ENCODE assay signal across 8 cellular contexts in genomic region chr19:2488942-2489731, GRCh38. TPM values are rescaled to one million over a fixed set of nuclear protein-coding genes. Genes with fewer than 3 reads are reported as not detected.
DNase-seq lines count a peak whose midpoint lies in the region; ATAC-seq and TF ChIP-seq lines count a peak whose summit lies in the region.

No MANE protein-coding gene starts in this region.

- H3K9me3 Mint-ChIP-seq in CD14-positive monocyte, result peaks cover 0 to 7% (median 4%) of the 10 kb centered on the region in 7 donors
- peaks cover 5% of the 10 kb centered on the region for H3K9me3 Mint-ChIP-seq in activated naive CD8-positive, alpha-beta T cell treated with anti-CD3 and anti-CD28 coated beads for 36 hours

- H3K4me3 ChIP-seq in right atrium auricular region, result peak overlapping the region; percentile 40 to 59

- H3K9me3 ChIP-seq in right atrium auricular region, result no peaks in the 10 kb centered on the region

- no peaks in the 10 kb centered on the region for H3K36me3 ChIP-seq in right atrium auricular region

- TF ChIP-seq CTCF in CD14-positive monocyte (IDR thresholded peaks at IDR 0.05) (no peak), right atrium auricular region (IDR thresholded peaks at IDR 0.05) (no peak)

- DNase-seq in CD14-positive monocyte (ENCODE audit: low spot score) (no peak), HK-2 (ENCODE audit: unreplicated experiment) (peak; percentile 67), right atrium auricular region (ENCODE audit: low spot score) (no peak), retina (peak; percentile 56), NCI-H1436 (lab: John Stamatoyannopoulos, UW) (no peak)
- peak; percentile 30 for DNase-seq in activated naive CD8-positive, alpha-beta T cell treated with anti-CD3 and anti-CD28 coated beads for 36 hours
- no peak for DNase-seq in stimulated activated CD4-positive, alpha-beta T cell treated with anti-CD3 and anti-CD28 coated beads, Interleukin-1b, Interleukin-23, amount 100 ng/mL, for 48 hours

- peak overlapping the region; percentile 68 to 77 for H3K27ac ChIP-seq in right atrium auricular region

- peaks cover 67 to 73% (median 73%) of the 10 kb centered on the region in 3 donors for H3K27me3 Mint-ChIP-seq in CD14-positive monocyte (ENCODE audit: low read depth in 3 of 3)
- peaks cover 61% of the 10 kb centered on the region for H3K27me3 Mint-ChIP-seq in activated naive CD8-positive, alpha-beta T cell treated with anti-CD3 and anti-CD28 coated beads for 36 hours

- no peak overlapping the region for H3K27ac Mint-ChIP-seq in CD14-positive monocyte
- no peak overlapping the region for H3K27ac Mint-ChIP-seq in activated naive CD8-positive, alpha-beta T cell treated with anti-CD3 and anti-CD28 coated beads for 36 hours

- no peak for ATAC-seq in HG02798 (IDR thresholded peaks at IDR 0.05; ENCODE audit: poor library complexity, unreplicated experiment)

- H3K4me1 Mint-ChIP-seq in CD14-positive monocyte, result peaks cover 24% of the 10 kb centered on the region
- peaks cover 18% of the 10 kb centered on the region for H3K4me1 Mint-ChIP-seq in activated naive CD8-positive, alpha-beta T cell treated with anti-CD3 and anti-CD28 coated beads for 36 hours

- no peaks in the 10 kb centered on the region for H3K27me3 ChIP-seq in right atrium auricular region

- peaks cover 0 to 37% of the 10 kb centered on the region in 2 donors for H3K4me1 ChIP-seq in right atrium auricular region

- intact Hi-C loops in CD14-positive monocyte (cut with micrococcal nuclease), result no loop called here

- peak overlapping the region; percentile 20 to 87 for H3K4me3 Mint-ChIP-seq in CD14-positive monocyte
- peak overlapping the region; percentile 40 for H3K4me3 Mint-ChIP-seq in activated naive CD8-positive, alpha-beta T cell treated with anti-CD3 and anti-CD28 coated beads for 36 hours

- H3K36me3 Mint-ChIP-seq in CD14-positive monocyte, result peaks cover 3 to 12% of the 10 kb centered on the region in 2 donors
- H3K36me3 Mint-ChIP-seq in activated naive CD8-positive, alpha-beta T cell treated with anti-CD3 and anti-CD28 coated beads for 36 hours, result no peaks in the 10 kb centered on the region

RNA-seq across cellular contexts. Expression of gene GADD45B, which starts 13.2 kb away (rescaled TPM):
- polyA plus RNA-seq in CD14-positive monocyte, result 10 to 100 TPM; 67.4 to 76.2 TPM
- 10 to 100 TPM; 83.0 to 97.2 TPM for total RNA-seq in activated naive CD8-positive, alpha-beta T cell treated with anti-CD3 and anti-CD28 coated beads for 36 hours
- total RNA-seq in right atrium auricular region, result 100 to 1,000 TPM; 205 to 218 TPM

RNA-seq across cellular contexts. Expression of gene LMNB2, which starts 32.4 kb away (rescaled TPM):
- 1 to 10 TPM; 2.3 to 4.2 TPM for polyA plus RNA-seq in CD14-positive monocyte
- total RNA-seq in activated naive CD8-positive, alpha-beta T cell treated with anti-CD3 and anti-CD28 coated beads for 36 hours, result 100 to 1,000 TPM; 105 to 107 TPM
- 10 to 100 TPM in 1 of 2 donors, 1 to 10 TPM in 1; 9.9 to 16.2 TPM for total RNA-seq in right atrium auricular region

Comparison
In these comparisons a context has a peak if more than half of its experiments do, and no peak if none do; other contexts are left out.
1. DNase-seq: peak in HK-2 (single experiment), activated naive CD8-positive, alpha-beta T cell treated with anti-CD3 and anti-CD28 coated beads for 36 hours (single experiment) and retina (single experiment); none in CD14-positive monocyte (single experiment), right atrium auricular region (single experiment), stimulated activated CD4-positive, alpha-beta T cell treated with anti-CD3 and anti-CD28 coated beads, Interleukin-1b, Interleukin-23, amount 100 ng/mL, for 48 hours (single experiment) and NCI-H1436 (single experiment).
2. RNA of gene LMNB2, which starts 32.4 kb away (total RNA-seq): 105 to 107 TPM in activated naive CD8-positive, alpha-beta T cell treated with anti-CD3 and anti-CD28 coated beads for 36 hours; 9.9 to 16.2 TPM in right atrium auricular region; every median in the first group is over 4 times any median in the second.